In the genomic region with DNA sequence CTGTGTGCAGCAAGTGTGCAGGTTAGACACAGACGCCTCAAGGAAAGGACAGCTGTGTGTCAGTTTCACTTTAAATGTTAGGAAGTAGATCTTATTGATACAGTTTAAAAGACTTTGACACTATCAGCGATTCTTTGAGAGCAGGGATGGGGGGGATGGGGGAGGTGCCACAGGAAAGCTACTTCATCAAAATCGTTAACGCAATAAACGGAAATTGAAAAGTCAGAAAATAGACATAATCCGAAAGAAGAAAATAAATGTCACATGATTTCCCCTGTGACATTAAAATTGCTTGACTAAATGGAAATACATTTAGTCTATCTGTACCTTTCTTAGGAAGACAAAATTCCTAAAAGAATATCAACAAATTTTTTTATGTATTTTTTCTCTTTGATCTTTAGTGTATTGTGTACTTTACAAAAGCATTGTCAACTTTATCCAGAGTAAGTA, we compare ENCODE assay signal across 8 cellular contexts. TPM values are rescaled to one million over a fixed set of nuclear protein-coding genes. Genes with fewer than 3 reads are reported as not detected.
DNase-seq lines count a peak whose midpoint lies in the region; ATAC-seq and TF ChIP-seq lines count a peak whose summit lies in the region.

No MANE protein-coding gene starts in this region.

- TF ChIP-seq POLR2A in HCT116 (IDR thresholded peaks at IDR 0.05; ENCODE audit: borderline replicate concordance, extremely low read depth, insufficient read depth, insufficient read length) (no peak), spleen (IDR thresholded peaks at IDR 0.05) (no peak)

- intact Hi-C loops in HCT116 (cut with micrococcal nuclease), result loop anchor here (1.0 kb wide), 3 partner anchors 26 to 143 kb away; partner anchors contain the start of gene BMS1
- intact Hi-C loops in activated B cell treated with CpG ODN at 0.5 μM for 24 hours (cut with micrococcal nuclease), result loop anchor here (1.0 to 10.0 kb wide), 10 partner anchors 87 to 1010 kb away; partner anchors contain the start of genes BMS1, CSGALNACT2 and ZNF32
- intact Hi-C loops in right cardiac atrium (cut with DNase I), result no loop called here
- intact Hi-C loops in spleen (cut with DNase I; ENCODE audit: low total_unique reads), result loop anchor here (5.0 to 10.0 kb wide), 2 partner anchors 87 to 146 kb away; partner anchors contain the start of gene BMS1

- no peaks in the 10 kb centered on the region; a peak in 1 of 4 replicates for H3K36me3 ChIP-seq in HCT116 (ENCODE audit: control insufficient read depth in 1 of 2, insufficient read depth in 2 of 2, low read length in 2 of 2)
- peaks cover 0 to 26% (median 0%) of the 10 kb centered on the region in 6 donors for H3K36me3 ChIP-seq in spleen

- no peaks in the 10 kb centered on the region for H3K9me2 ChIP-seq in HCT116 (ENCODE audit: insufficient read depth)

- peak overlapping the region; percentile 50 for H2AFZ ChIP-seq in HCT116 (ENCODE audit: low read depth, low read length, poor library complexity, severe bottlenecking)

- no peaks in the 10 kb centered on the region for H4K20me1 ChIP-seq in HCT116 (ENCODE audit: insufficient read depth)

- no peaks in the 10 kb centered on the region for H3K9me3 ChIP-seq in HCT116 (ENCODE audit: control insufficient read depth in 1 of 2, insufficient read depth in 1 of 2, low read depth in 1 of 2, low read length in 2 of 2)
- H3K9me3 ChIP-seq in right cardiac atrium (ENCODE audit: control insufficient read depth, low read length), result no peaks in the 10 kb centered on the region
- no peaks in the 10 kb centered on the region for H3K9me3 ChIP-seq in spleen

- H3K4me2 ChIP-seq in HCT116 (ENCODE audit: low read length), result peak overlapping the region; percentile 86

- TF ChIP-seq RAD21 in HCT116 (IDR thresholded peaks at IDR 0.05; ENCODE audit: low read depth), result no peak

- WGBS in right cardiac atrium, result under 1% methylated on average over 6 of the region's 6 CpGs
- WGBS in spleen, 5 donors, result 0% methylated on average over 6 of the region's 6 CpGs

- H3K27ac ChIP-seq in HCT116 (ENCODE audit: low read depth, low read length), result peak overlapping the region; percentile 78
- H3K27ac ChIP-seq in right cardiac atrium (ENCODE audit: low read length), result peak overlapping the region; percentile 84
- peak overlapping the region; percentile 84 to 97 (median 96) for H3K27ac ChIP-seq in spleen

- H3K27me3 Mint-ChIP-seq in activated B cell treated with CpG ODN at 0.5 μM for 24 hours, result no peaks in the 10 kb centered on the region

- RAD21 ChIA-PET in HCT116 (lab: Charles Lee; ENCODE audit: low non-redundant PET in 1 of 2, low total read pairs in 2 of 2, uncharacterized antibody in 2 of 2, unreplicated experiment in 2 of 2), result no interaction called here

- H3K4me3 ChIP-seq in HCT116 (replicated peaks in 1 of 2; ENCODE audit: low read depth in 1 of 2, low read length in 2 of 2) (peak overlapping the region; percentile 67 to 75), right cardiac atrium (ENCODE audit: low read length) (peak overlapping the region; percentile 61), spleen (peak overlapping the region; percentile 80 to 97 (median 86))

- peaks cover 44% of the 10 kb centered on the region for H3K4me1 Mint-ChIP-seq in activated B cell treated with CpG ODN at 0.5 μM for 24 hours

- H3K9me3 Mint-ChIP-seq in activated B cell treated with CpG ODN at 0.5 μM for 24 hours, result no peaks in the 10 kb centered on the region

- CTCF ChIA-PET in HCT116 (lab: Charles Lee), result no interaction called here
- CTCF ChIA-PET in activated B cell treated with CpG ODN at 0.5 μM for 24 hours (lab: Charles Lee), result no interaction called here

- H3K79me2 ChIP-seq in HCT116 (ENCODE audit: insufficient read depth, low read length), result peaks cover 24% of the 10 kb centered on the region

- H3K27me3 ChIP-seq in HCT116 (ENCODE audit: insufficient read depth, low read length) (no peaks in the 10 kb centered on the region), right cardiac atrium (ENCODE audit: control insufficient read depth, insufficient read depth) (no peaks in the 10 kb centered on the region), spleen (replicated peaks in 1 of 7) (no peaks in the 10 kb centered on the region)

- no TSS peak for BruUV-seq in HCT116 (replicated peaks; lab: Mats Ljungman, UMichigan)

- POLR2A ChIA-PET in HCT116 (lab: Charles Lee), result interaction anchor here (0.7 kb wide), 1 partner anchor 680 kb away, joined by 3 read pairs; no protein-coding TSS in a partner anchor
- POLR2A ChIA-PET in activated B cell treated with CpG ODN at 0.5 μM for 24 hours (lab: Charles Lee), result interaction anchor here (1.6 to 2.5 kb wide), 2 partner anchors 144 to 499 kb away, joined by 5 to 12 read pairs; partner anchors contain the start of genes BMS1 and CSGALNACT2

- peak overlapping the region; percentile 96 for H3K4me3 Mint-ChIP-seq in activated B cell treated with CpG ODN at 0.5 μM for 24 hours

- no peak; the same call in 1 of the 2 replicates for ATAC-seq in HCT116
- ATAC-seq in activated B cell treated with CpG ODN at 0.5 μM for 24 hours (ENCODE audit: low read depth), result no peak
- ATAC-seq in right cardiac atrium, result no peak
- ATAC-seq in HG03045 (IDR thresholded peaks at IDR 0.05; ENCODE audit: unreplicated experiment), result no peak
- no peak for ATAC-seq in GM18861 (IDR thresholded peaks at IDR 0.05; ENCODE audit: unreplicated experiment)

- no peak for TF ChIP-seq CTCF in HCT116 (IDR thresholded peaks at IDR 0.05 in 2 of 3, conservative IDR thresholded peaks at IDR 0.05 in 1 of 3; ENCODE audit: borderline replicate concordance in 1 of 3, insufficient read depth in 1 of 3, low read depth in 2 of 3, low read length in 2 of 3)
- no peak for TF ChIP-seq CTCF in activated B cell treated with CpG ODN at 0.5 μM for 24 hours (IDR thresholded peaks at IDR 0.05)
- TF ChIP-seq CTCF in spleen (IDR thresholded peaks at IDR 0.05 in 8 of 11, conservative IDR thresholded peaks at IDR 0.05 in 3 of 11), result no peak

- H3K4me1 ChIP-seq in HCT116 (ENCODE audit: control insufficient read depth in 1 of 2, insufficient read depth in 2 of 2, low read length in 2 of 2) (peaks cover 10 to 21% of the 10 kb centered on the region in 2 experiments), right cardiac atrium (ENCODE audit: control insufficient read depth, insufficient read depth, low read length) (no peaks in the 10 kb centered on the region), spleen (peaks cover 10 to 49% (median 20%) of the 10 kb centered on the region in 6 donors)

- peak overlapping the region; percentile 85 for H3K9ac ChIP-seq in HCT116 (ENCODE audit: low read length)

- H3K27ac Mint-ChIP-seq in activated B cell treated with CpG ODN at 0.5 μM for 24 hours, result peak overlapping the region; percentile 96

- DNase-seq in HCT116 (ENCODE audit: low read depth, low spot score) (no peak), activated B cell treated with CpG ODN at 0.5 μM for 24 hours (no peak), right cardiac atrium (no peak), spleen (no peak), NCI-H2081 (lab: John Stamatoyannopoulos, UW) (no peak), T1000 (lab: John Stamatoyannopoulos, UW) (no peak)

- H3K36me3 Mint-ChIP-seq in activated B cell treated with CpG ODN at 0.5 μM for 24 hours (ENCODE audit: low read depth), result peaks cover 38% of the 10 kb centered on the region

TF ChIP-seq in HCT116, 20 proteins besides CTCF, POLR2A, EP300 and RAD21:
- TF ChIP-seq REST (IDR thresholded peaks at IDR 0.05; ENCODE audit: low read depth) (no peak), SP1 (IDR thresholded peaks at IDR 0.05; ENCODE audit: low read depth) (no peak), CBX3 (IDR thresholded peaks at IDR 0.05; ENCODE audit: low read depth) (0 out of 2 replicates have a peak, but pooled peaks have one; percentile 0), ZNF274 (IDR thresholded peaks at IDR 0.05; ENCODE audit: low read depth, low read length) (no peak)
TF ChIP-seq in HCT116: peak in this region for 1.

RNA-seq across cellular contexts. Expression of gene ZNF33B, which starts 0.5 kb away (rescaled TPM):
- 21.1 TPM for total RNA-seq in HCT116 (2021; ENCODE audit: unreplicated experiment)
- polyA plus RNA-seq in HCT116 (2012), result 9.8 and 12.2 TPM in 2 replicates
- 31.0 and 34.0 TPM in 2 replicates for total RNA-seq in activated B cell treated with CpG ODN at 0.5 μM for 24 hours
- 10 to 100 TPM in 3 of 4 donors, 1 to 10 TPM in 1; 9.4 to 22.1 (median 18.0) TPM for total RNA-seq in right cardiac atrium
- 4.5 TPM for polyA plus RNA-seq in right cardiac atrium
- 10 to 100 TPM; 16.7 to 34.1 (median 26.1) TPM for total RNA-seq in spleen
- 10 to 100 TPM; 12.2 to 19.4 (median 12.8) TPM for polyA plus RNA-seq in spleen

Comparison
In these comparisons a context has a peak if more than half of its experiments do, and no peak if none do; other contexts are left out.
1. intact Hi-C loops: an anchor here in HCT116 (1.0 kb wide), activated B cell treated with CpG ODN at 0.5 μM for 24 hours (1.0 to 10.0 kb wide) and spleen (5.0 to 10.0 kb wide); none called in right cardiac atrium.